In genomic region chr12:114678718-114679117, GRCh38 we compare ENCODE assay signal across 15 cellular contexts. TPM values are rescaled to one million over a fixed set of nuclear protein-coding genes. Genes with fewer than 3 reads are reported as not detected.
DNase-seq lines count a peak whose midpoint lies in the region; ATAC-seq and TF ChIP-seq lines count a peak whose summit lies in the region.
"Had no signal": no experiment of that assay in that cellular context is flagged by ENCODE, and none has a peak within 500 bp of the region (broad histone marks: within the 10 kb centered on the region; RNA-seq: fewer than 3 reads in every experiment).

No MANE protein-coding gene starts in this region.

- no peak for DNase-seq in AG10803 (ENCODE audit: low read depth)
- DNase-seq in RWPE2 (ENCODE audit: low spot score), result no peak
- DNase-seq in fibroblast of mammary gland (ENCODE audit: low read depth), result no peak
- no peak for DNase-seq in prostate gland (ENCODE audit: low spot score)
- DNase-seq in NCI-H748 treated with DMSO at 0.1 percent for 48 hours (lab: John Stamatoyannopoulos, UW), result no peak
- no peak for DNase-seq in HEK293T (ENCODE audit: extremely low spot score)
- DNase-seq: activated CD4-positive, alpha-beta T cell treated with anti-CD3 and anti-CD28 coated beads for 4 hours; C1 segment of cervical spinal cord; HCEC 1CT; hypothalamus; MM.1S had no signal

- ATAC-seq in RWPE2 (ENCODE audit: low read depth) (no peak), HG03521 (IDR thresholded peaks at IDR 0.05; ENCODE audit: unreplicated experiment) (no peak), HG03139 (IDR thresholded peaks at IDR 0.05; ENCODE audit: unreplicated experiment) (no peak)
- ATAC-seq: left lobe of liver had no signal

- TF ChIP-seq POLR2A in prostate gland (IDR thresholded peaks at IDR 0.05), result no peak

- intact Hi-C loops in prostate gland (cut with DNase I), result no loop called here

- H3K36me3 ChIP-seq in RWPE2 (ENCODE audit: low read depth) (peaks cover 87% of the 10 kb centered on the region), prostate gland (peaks cover 10 to 16% of the 10 kb centered on the region in 2 donors)

- TF ChIP-seq CTCF in AG10803 (conservative IDR thresholded peaks at IDR 0.05; ENCODE audit: low read length) (no peak), RWPE2 (IDR thresholded peaks at IDR 0.05; ENCODE audit: poor library complexity, severe bottlenecking) (no peak), fibroblast of mammary gland (conservative IDR thresholded peaks at IDR 0.05; ENCODE audit: control insufficient read depth, insufficient read depth, low read depth, low read length) (no peak), prostate gland (IDR thresholded peaks at IDR 0.05) (no peak)

- POLR2A ChIA-PET in HEK293T (lab: Yijun Ruan, JAX), result no interaction called here

- H3K4me1 ChIP-seq in RWPE2 (ENCODE audit: insufficient read depth, poor library complexity, severe bottlenecking) (peaks cover 46% of the 10 kb centered on the region), prostate gland (replicated peaks) (peaks cover 6% of the 10 kb centered on the region)

- H3K9me3 ChIP-seq in RWPE2 (ENCODE audit: severe bottlenecking), result no peaks in the 10 kb centered on the region
- H3K9me3 ChIP-seq in prostate gland, result no peaks in the 10 kb centered on the region

- WGBS in prostate gland, result 12% methylated on average over 2 of the region's 2 CpGs

- H3K4me3 ChIP-seq in AG10803 (ENCODE audit: low read length) (peak overlapping the region; percentile 94), RWPE2 (ENCODE audit: severe bottlenecking) (peak overlapping the region; percentile 55), fibroblast of mammary gland (ENCODE audit: control insufficient read depth, low read depth, low read length) (peak overlapping the region; percentile 99), prostate gland (peak overlapping the region; percentile 89 to 94)

- no peaks in the 10 kb centered on the region for H3K27me3 ChIP-seq in RWPE2 (ENCODE audit: insufficient read depth, poor library complexity, severe bottlenecking)
- no peaks in the 10 kb centered on the region for H3K27me3 ChIP-seq in prostate gland (replicated peaks; ENCODE audit: insufficient read depth)

- CTCF ChIA-PET in HEK293T (lab: Yijun Ruan, JAX), result no interaction called here

- H3K27ac ChIP-seq in RWPE2 (ENCODE audit: poor library complexity, severe bottlenecking) (peak overlapping the region; percentile 96), prostate gland (peak overlapping the region; percentile 88 to 98)

TF ChIP-seq in HEK293T, 16 proteins besides CTCF, POLR2A, EP300 and RAD21:
- TF ChIP-seq ZNF384 (IDR thresholded peaks at IDR 0.05), result no peak
- no peak for TF ChIP-seq CTBP1 (IDR thresholded peaks at IDR 0.05; ENCODE audit: borderline replicate concordance)
- TF ChIP-seq TARDBP (IDR thresholded peaks at IDR 0.05), result no peak
- no peak for TF ChIP-seq L3MBTL2 (conservative IDR thresholded peaks at IDR 0.05)
- no peak for TF ChIP-seq ARNT (IDR thresholded peaks at IDR 0.05)
- TF ChIP-seq PKNOX1 (IDR thresholded peaks at IDR 0.05), result no peak
- TF ChIP-seq NFRKB (IDR thresholded peaks at IDR 0.05), result no peak
- no peak for TF ChIP-seq SP1 (IDR thresholded peaks at IDR 0.05)
- TF ChIP-seq ELF4 (IDR thresholded peaks at IDR 0.05), result no peak
- TF ChIP-seq FOXK2 (IDR thresholded peaks at IDR 0.05), result no peak
- no peak for TF ChIP-seq SUZ12 (IDR thresholded peaks at IDR 0.05)
- no peak for TF ChIP-seq FOXM1 (IDR thresholded peaks at IDR 0.05; ENCODE audit: borderline replicate concordance)
TF ChIP-seq in HEK293T: peak in this region for 0.

RNA-seq across cellular contexts. Expression of gene TBX3, which starts 5.3 kb away (rescaled TPM):
- total RNA-seq in prostate gland, result 100 to 1,000 TPM; 155 to 259 TPM
- total RNA-seq: T-helper 2 cell treated with Interferon-gamma antibody and Interleukin-4, amounts not matched to agents 100 ng/mL and 5 ng/mL, for 36 hours had no signal
